26 cellular contexts compared by ENCODE assay signal in the genomic region with DNA sequence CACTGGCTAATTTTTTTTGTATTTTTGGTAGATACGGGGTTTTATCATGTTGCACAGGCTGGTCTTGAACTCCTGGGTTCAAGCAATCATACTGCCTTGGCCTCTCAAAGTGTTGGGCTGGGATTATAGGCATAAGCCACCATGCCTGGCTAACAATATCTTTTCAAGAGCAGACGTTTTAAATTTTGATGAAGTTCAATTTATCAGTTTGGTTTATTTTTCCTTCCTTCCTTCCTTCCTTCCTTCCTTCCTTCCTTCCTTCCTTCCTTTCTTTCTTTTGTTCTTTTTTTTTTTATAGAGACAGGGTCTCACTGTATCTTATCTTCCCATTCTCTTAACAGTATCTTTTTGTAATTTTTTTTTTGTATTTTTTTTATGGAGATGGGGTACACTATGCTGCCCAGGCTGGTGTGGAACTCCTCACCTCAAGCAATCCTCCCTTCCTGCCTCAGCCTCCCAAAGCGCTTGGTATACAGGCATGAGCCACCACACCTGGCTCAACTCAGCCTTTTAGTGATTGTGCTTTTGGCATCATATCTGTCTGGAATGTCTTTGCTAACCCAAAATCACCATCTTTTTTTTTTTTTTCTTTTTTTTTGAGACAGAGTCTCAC. TPM values are rescaled to one million over a fixed set of nuclear protein-coding genes. Genes with fewer than 3 reads are reported as not detected.
"Had no signal": no experiment of that assay in that cellular context is flagged by ENCODE, and none has a peak within 500 bp of the region (broad histone marks: within the 10 kb centered on the region; RNA-seq: fewer than 3 reads in every experiment).

No MANE protein-coding gene starts in this region.

- H3K36me3 ChIP-seq: MG63, SJSA1 had no signal

- H3K27ac ChIP-seq: SJSA1 had no signal

- H3K4me3 ChIP-seq: MG63, SJSA1 had no signal

- DNase-seq: IMR-90, Karpas-422, KG1, MG63, NCI-H1092, NCI-H1105 treated with DMSO at 0.1 percent for 48 hours, NCI-H1417 treated with DMSO at 0.1 percent for 48 hours, NCI-H146, NCI-H1694 treated with DMSO at 0.1 percent for 48 hours, NCI-H1930, NCI-H2081, NCI-H2107, NCI-H2227 treated with DMSO at 0.1 percent for 48 hours, NCI-H446, NCI-H510A, NCI-H524 treated with DMSO at 0.1 percent for 48 hours, NCI-H69, NCI-H774, Right ventricle myocardium superior, RPMI8226, SIG-M5, SK-N-SH, SW 1271 had no signal

- ATAC-seq: HepG2 had no signal

- H3K4me1 ChIP-seq: SJSA1 had no signal

- H3K4me2 ChIP-seq: SK-N-SH had no signal

- H3K9ac ChIP-seq: SK-N-SH had no signal

RNA-seq across cellular contexts. Expression of a gene that starts 13.6 kb away (rescaled TPM):
- total RNA-seq: HT1080, IMR-90, Right ventricle myocardium superior, SJSA1 had no signal

RNA-seq across cellular contexts. Expression of a gene that starts 15.2 kb away (rescaled TPM):
- total RNA-seq: Right ventricle myocardium superior had no signal
